ENCODE assay signal across 2 cellular contexts in the genomic region with DNA sequence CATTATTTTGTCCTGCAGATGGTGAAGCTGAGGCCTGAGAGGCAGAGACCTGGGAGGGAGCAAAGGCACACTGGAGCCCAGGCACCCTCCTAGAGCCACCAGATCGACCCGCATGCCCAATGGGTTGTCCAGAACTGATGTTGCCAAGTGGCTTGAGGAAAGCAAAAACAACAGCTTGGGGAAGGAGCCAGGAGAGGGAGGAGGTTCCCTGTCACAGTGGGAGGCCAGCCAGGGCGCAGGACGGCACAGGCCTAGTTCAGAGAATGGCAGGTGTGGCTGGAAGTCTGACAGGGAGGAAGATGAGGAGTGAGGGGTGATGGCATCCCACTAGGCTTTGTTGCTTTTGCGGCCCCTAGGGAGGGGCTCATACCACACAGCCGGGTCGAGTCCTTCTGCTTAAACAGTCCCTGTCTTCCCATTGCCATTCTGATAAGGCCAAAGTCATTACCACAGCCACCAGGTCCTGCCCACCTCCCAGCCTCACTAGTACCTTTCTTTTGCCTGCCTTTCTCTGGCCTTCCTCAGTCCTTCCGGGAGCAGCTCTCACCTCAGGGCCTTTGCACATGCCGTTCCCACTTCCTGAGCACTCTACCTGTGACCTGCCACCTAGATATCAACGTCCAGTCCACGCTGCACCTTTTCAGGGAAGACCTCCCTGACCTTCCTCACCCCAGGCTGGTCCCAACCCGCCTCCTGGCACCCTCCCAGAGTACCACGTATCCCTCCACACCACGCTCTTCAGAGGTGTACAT.
TF ChIP-seq lines count a peak whose summit lies in the region.

No MANE protein-coding gene starts in this region.

TF ChIP-seq in IMR-90, 13 proteins besides CTCF, POLR2A, EP300 and RAD21:
- TF ChIP-seq RCOR1 (IDR thresholded peaks at IDR 0.05; ENCODE audit: insufficient replicate concordance, low read length) (no peak), BHLHE40 (IDR thresholded peaks at IDR 0.05; ENCODE audit: low read depth, low read length) (no peak), MAFK (IDR thresholded peaks at IDR 0.05; ENCODE audit: low read depth, low read length) (no peak), MAZ (IDR thresholded peaks at IDR 0.05; ENCODE audit: borderline replicate concordance, low read depth, low read length) (no peak), RFX5 (IDR thresholded peaks at IDR 0.05; ENCODE audit: low read depth, low read length) (no peak), USF2 (IDR thresholded peaks at IDR 0.05; ENCODE audit: low read depth, low read length) (no peak), NFE2L2 (IDR thresholded peaks at IDR 0.05; ENCODE audit: low read depth, low read length) (no peak), CEBPB (IDR thresholded peaks at IDR 0.05; ENCODE audit: low read depth, low read length) (no peak)

TF ChIP-seq in H1, 55 proteins besides CTCF, POLR2A, EP300 and RAD21:
- no peak for TF ChIP-seq SUZ12 (IDR thresholded peaks at IDR 0.05; ENCODE audit: low read length)
- TF ChIP-seq KDM1A (IDR thresholded peaks at IDR 0.05; ENCODE audit: borderline replicate concordance, low read length) = peak; percentile 70; the same call in 1 of the 2 replicates
